In genomic region chr15:65783872-65784271, GRCh38 we compare ENCODE assay signal across 37 cellular contexts. TPM values are rescaled to one million over a fixed set of nuclear protein-coding genes. Genes with fewer than 3 reads are reported as not detected.
DNase-seq lines count a peak whose midpoint lies in the region; ATAC-seq and TF ChIP-seq lines count a peak whose summit lies in the region.
"Had no signal": no experiment of that assay in that cellular context is flagged by ENCODE, and none has a peak within 500 bp of the region (broad histone marks: within the 10 kb centered on the region; RNA-seq: fewer than 3 reads in every experiment).

No MANE protein-coding gene starts in this region.

- intact Hi-C loops in activated CD4-positive, alpha-beta memory T cell treated with anti-CD3 and anti-CD28 coated beads for 36 hours (cut with micrococcal nuclease): no loop called here

- CTCF ChIA-PET in activated CD4-positive, alpha-beta memory T cell treated with anti-CD3 and anti-CD28 coated beads for 36 hours (lab: Charles Lee): no interaction called here
- CTCF ChIA-PET in activated CD4-positive, alpha-beta memory T cell treated with anti-CD3 and anti-CD28 coated beads, Interleukin-2, amount 10 ng/mL, durations not matched to agents 7 days and 5 days (lab: Charles Lee): no interaction called here
- CTCF ChIA-PET in WTC11 (lab: Charles Lee): no interaction called here

- H3K4me3 Mint-ChIP-seq in activated CD4-positive, alpha-beta memory T cell treated with anti-CD3 and anti-CD28 coated beads for 36 hours: no peak overlapping the region
- no peak overlapping the region for H3K4me3 Mint-ChIP-seq in activated CD4-positive, alpha-beta memory T cell treated with anti-CD3 and anti-CD28 coated beads, Interleukin-2, amount 10 ng/mL, durations not matched to agents 7 days and 5 days
- no peak overlapping the region for H3K4me3 Mint-ChIP-seq in WTC11
- H3K4me3 Mint-ChIP-seq in progenitor cell of endocrine pancreas (ENCODE audit: low read depth): no peak overlapping the region
- H3K4me3 Mint-ChIP-seq: activated naive CD8-positive, alpha-beta T cell treated with anti-CD3 and anti-CD28 coated beads for 36 hours; CD14-positive monocyte; effector memory CD8-positive, alpha-beta T cell; neural crest cell had no signal

- no peak for TF ChIP-seq CTCF in WTC11 (IDR thresholded peaks at IDR 0.05)
- no peak for TF ChIP-seq CTCF in progenitor cell of endocrine pancreas (IDR thresholded peaks at IDR 0.05; ENCODE audit: unreplicated experiment)
- no peak for TF ChIP-seq CTCF in GM13976 (IDR thresholded peaks at IDR 0.05; ENCODE audit: borderline replicate concordance, control extremely low read depth, extremely low read depth, insufficient read depth, missing control alignments)

- no peaks in the 10 kb centered on the region for H3K27me3 Mint-ChIP-seq in activated CD4-positive, alpha-beta memory T cell treated with anti-CD3 and anti-CD28 coated beads for 36 hours
- no peaks in the 10 kb centered on the region for H3K27me3 Mint-ChIP-seq in activated CD4-positive, alpha-beta memory T cell treated with anti-CD3 and anti-CD28 coated beads, Interleukin-2, amount 10 ng/mL, durations not matched to agents 7 days and 5 days
- H3K27me3 Mint-ChIP-seq in WTC11 (ENCODE audit: low read depth) (no peaks in the 10 kb centered on the region), progenitor cell of endocrine pancreas (no peaks in the 10 kb centered on the region)
- H3K27me3 Mint-ChIP-seq: activated naive CD8-positive, alpha-beta T cell treated with anti-CD3 and anti-CD28 coated beads for 36 hours; effector memory CD8-positive, alpha-beta T cell had no signal

- no peaks in the 10 kb centered on the region for H3K9me3 Mint-ChIP-seq in activated CD4-positive, alpha-beta memory T cell treated with anti-CD3 and anti-CD28 coated beads for 36 hours
- H3K9me3 Mint-ChIP-seq in activated CD4-positive, alpha-beta memory T cell treated with anti-CD3 and anti-CD28 coated beads, Interleukin-2, amount 10 ng/mL, durations not matched to agents 7 days and 5 days: no peaks in the 10 kb centered on the region
- no peaks in the 10 kb centered on the region for H3K9me3 Mint-ChIP-seq in WTC11
- H3K9me3 Mint-ChIP-seq in progenitor cell of endocrine pancreas (ENCODE audit: low read depth): no peaks in the 10 kb centered on the region
- H3K9me3 Mint-ChIP-seq: activated naive CD8-positive, alpha-beta T cell treated with anti-CD3 and anti-CD28 coated beads for 36 hours; CD14-positive monocyte; effector memory CD8-positive, alpha-beta T cell; neural crest cell had no signal

- TF ChIP-seq POLR2A in erythroblast (IDR thresholded peaks at IDR 0.05; ENCODE audit: low read length): no peak

- no peak for ATAC-seq in WTC11
- no peak for ATAC-seq in GM19463 (IDR thresholded peaks at IDR 0.05; ENCODE audit: unreplicated experiment)
- ATAC-seq in GM21515 (IDR thresholded peaks at IDR 0.05; ENCODE audit: unreplicated experiment): no peak
- ATAC-seq: effector memory CD8-positive, alpha-beta T cell; heart right ventricle; lower lobe of right lung; Right ventricle myocardium inferior; SK-N-SH treated with all-trans-retinoic acid at 6 μM for 48 hours had no signal

- H3K27ac Mint-ChIP-seq in activated CD4-positive, alpha-beta memory T cell treated with anti-CD3 and anti-CD28 coated beads for 36 hours: peak overlapping the region; percentile 19
- H3K27ac Mint-ChIP-seq in activated CD4-positive, alpha-beta memory T cell treated with anti-CD3 and anti-CD28 coated beads, Interleukin-2, amount 10 ng/mL, durations not matched to agents 7 days and 5 days: no peak overlapping the region
- H3K27ac Mint-ChIP-seq in WTC11 (peak overlapping the region; percentile 17; the same call in 1 of the 2 replicates), progenitor cell of endocrine pancreas (peak overlapping the region; percentile 38)
- H3K27ac Mint-ChIP-seq: activated naive CD8-positive, alpha-beta T cell treated with anti-CD3 and anti-CD28 coated beads for 36 hours had no signal

- DNase-seq in activated CD4-positive, alpha-beta memory T cell treated with anti-CD3 and anti-CD28 coated beads for 36 hours: no peak
- DNase-seq in activated CD4-positive, alpha-beta memory T cell treated with anti-CD3 and anti-CD28 coated beads, Interleukin-2, amount 10 ng/mL, durations not matched to agents 7 days and 5 days: no peak
- DNase-seq in WTC11 (ENCODE audit: low spot score) (no peak), erythroblast (lab: John Stamatoyannopoulos, UW) (peak; percentile 62 to 73), progenitor cell of endocrine pancreas (ENCODE audit: low spot score, unreplicated experiment) (no peak), GM13976 (ENCODE audit: low spot score) (no peak)
- DNase-seq: 8988T; activated CD4-positive, alpha-beta T cell treated with anti-CD3 and anti-CD28 coated beads for 48 hours; activated effector memory CD4-positive, alpha-beta T cell treated with Interleukin-2 at 50 U/mL for 16 hours; activated naive CD8-positive, alpha-beta T cell treated with anti-CD3 and anti-CD28 coated beads for 36 hours; aorta; Calu3; DMS79; effector memory CD8-positive, alpha-beta T cell; esophagus squamous epithelium; GOT3; heart right ventricle; KG1; kidney; lower lobe of right lung; NCI-H1417 treated with DMSO at 0.1 percent for 48 hours; NCI-H2029 treated with DMSO at 0.1 percent for 48 hours; NCI-H2227 treated with DMSO at 0.1 percent for 48 hours; NCI-H526 treated with DMSO at 0.1 percent for 48 hours; ovary; PC-9; retina; small intestine; stimulated activated naive CD4-positive, alpha-beta T cell; T-helper 2 cell; upper lobe of left lung had no signal

- peaks cover 26% of the 10 kb centered on the region for H3K4me1 Mint-ChIP-seq in activated CD4-positive, alpha-beta memory T cell treated with anti-CD3 and anti-CD28 coated beads for 36 hours (ENCODE audit: low read depth)
- H3K4me1 Mint-ChIP-seq in activated CD4-positive, alpha-beta memory T cell treated with anti-CD3 and anti-CD28 coated beads, Interleukin-2, amount 10 ng/mL, durations not matched to agents 7 days and 5 days: peaks cover 25% of the 10 kb centered on the region
- H3K4me1 Mint-ChIP-seq in WTC11 (no peaks in the 10 kb centered on the region), progenitor cell of endocrine pancreas (ENCODE audit: low read depth) (peaks cover 18% of the 10 kb centered on the region)
- H3K4me1 Mint-ChIP-seq: neural crest cell had no signal

- POLR2A ChIA-PET in activated CD4-positive, alpha-beta memory T cell treated with anti-CD3 and anti-CD28 coated beads for 36 hours (lab: Charles Lee): no interaction called here
- POLR2A ChIA-PET in activated CD4-positive, alpha-beta memory T cell treated with anti-CD3 and anti-CD28 coated beads, Interleukin-2, amount 10 ng/mL, durations not matched to agents 7 days and 5 days (lab: Charles Lee): no interaction called here
- POLR2A ChIA-PET in WTC11 (lab: Charles Lee): no interaction called here

- in situ Hi-C loops in GM13976 (cut with MboI; ENCODE audit: low sequenced_read_pairs, unreplicated experiment): no loop called here

- H3K36me3 Mint-ChIP-seq in activated CD4-positive, alpha-beta memory T cell treated with anti-CD3 and anti-CD28 coated beads for 36 hours: peaks cover 7% of the 10 kb centered on the region
- peaks cover 8% of the 10 kb centered on the region for H3K36me3 Mint-ChIP-seq in activated CD4-positive, alpha-beta memory T cell treated with anti-CD3 and anti-CD28 coated beads, Interleukin-2, amount 10 ng/mL, durations not matched to agents 7 days and 5 days (ENCODE audit: low read depth)
- no peaks in the 10 kb centered on the region for H3K36me3 Mint-ChIP-seq in WTC11
- peaks cover 1% of the 10 kb centered on the region for H3K36me3 Mint-ChIP-seq in progenitor cell of endocrine pancreas (ENCODE audit: insufficient read depth)

TF ChIP-seq in WTC11, 78 proteins besides CTCF, POLR2A, EP300 and RAD21 (continues in another document):
- no peak for TF ChIP-seq ZNF281 (CRISPR knock-in tag; IDR thresholded peaks at IDR 0.05)
- no peak for TF ChIP-seq NFATC4 (CRISPR knock-in tag; IDR thresholded peaks at IDR 0.05)
- TF ChIP-seq ETV6 (CRISPR knock-in tag; IDR thresholded peaks at IDR 0.05): no peak
- TF ChIP-seq SMAD3 (CRISPR knock-in tag; IDR thresholded peaks at IDR 0.05; ENCODE audit: borderline replicate concordance): no peak
- TF ChIP-seq ATF1 (CRISPR knock-in tag; IDR thresholded peaks at IDR 0.05): no peak
- no peak for TF ChIP-seq TP53 (CRISPR knock-in tag; IDR thresholded peaks at IDR 0.05)

RNA-seq across cellular contexts. Expression of gene DENND4A, which starts 8.2 kb away (rescaled TPM):
- 10 to 100 TPM; 39.9 to 41.3 TPM for total RNA-seq in activated CD4-positive, alpha-beta memory T cell treated with anti-CD3 and anti-CD28 coated beads for 36 hours
- total RNA-seq in activated CD4-positive, alpha-beta memory T cell treated with anti-CD3 and anti-CD28 coated beads, Interleukin-2, amount 10 ng/mL, durations not matched to agents 7 days and 5 days: 10 to 100 TPM; 40.4 to 41.1 TPM
- total RNA-seq in WTC11 (2021): 4.9 to 5.7 TPM (median 5.5 TPM) in 3 replicates
- 17.5 and 17.9 TPM in 2 replicates for total RNA-seq in progenitor cell of endocrine pancreas

Comparison
In these comparisons a context has a peak if more than half of its experiments do, and no peak if none do; other contexts are left out.
1. DNase-seq: peak in erythroblast (2 of 2); none in activated CD4-positive, alpha-beta memory T cell treated with anti-CD3 and anti-CD28 coated beads for 36 hours (single experiment), activated CD4-positive, alpha-beta memory T cell treated with anti-CD3 and anti-CD28 coated beads, Interleukin-2, amount 10 ng/mL, durations not matched to agents 7 days and 5 days (single experiment), WTC11 (single experiment), progenitor cell of endocrine pancreas (single experiment) and GM13976 (single experiment).